In the genomic region with DNA sequence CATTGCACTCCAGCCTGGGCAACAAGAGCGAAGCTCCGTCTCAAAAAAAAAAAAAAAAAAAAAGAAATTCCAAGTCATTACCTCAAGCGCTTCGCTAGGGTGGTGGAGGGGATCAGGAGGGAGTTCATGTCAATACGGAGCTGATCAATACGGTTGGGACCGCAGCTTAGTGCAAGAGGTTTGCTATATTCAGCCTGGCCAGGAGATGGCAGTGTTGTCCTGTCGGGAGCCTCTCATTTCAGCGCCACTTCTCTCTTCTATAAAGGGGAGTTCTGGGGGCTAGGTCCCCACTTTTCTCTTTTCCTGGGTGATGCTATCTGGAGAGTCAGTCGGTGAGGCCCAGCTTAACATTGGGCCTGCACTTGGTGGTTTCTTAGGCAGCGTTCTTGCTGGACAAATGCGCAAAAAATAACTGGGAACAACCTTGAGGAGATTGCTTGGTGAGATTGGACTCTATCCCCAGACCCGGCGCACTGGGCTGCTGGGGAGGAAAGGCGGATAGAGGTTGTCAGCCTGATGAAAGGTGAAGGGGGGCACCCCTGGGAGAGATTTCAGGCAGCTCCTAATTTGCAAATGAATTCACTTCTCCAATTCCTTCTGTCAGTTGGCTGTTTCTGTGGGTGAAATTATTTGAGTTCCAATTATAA, we compare ENCODE assay signal across 1 cellular context.
TF ChIP-seq lines count a peak whose summit lies in the region.

No MANE protein-coding gene starts in this region.

TF ChIP-seq in GM23338, 12 proteins besides CTCF, POLR2A, EP300 and RAD21:
- TF ChIP-seq ZNF462 (CRISPR knock-in tag; IDR thresholded peaks at IDR 0.05) (no peak), NANOG (IDR thresholded peaks at IDR 0.05; ENCODE audit: borderline replicate concordance) (no peak), CREB1 (CRISPR knock-in tag; IDR thresholded peaks at IDR 0.05; ENCODE audit: low read depth) (no peak)
